1 cellular context compared by ENCODE assay signal in genomic region chr2:96816127-96816835, GRCh38.
TF ChIP-seq lines count a peak whose summit lies in the region.

Gene CNNM3 (plus strand): TSS chr2:96816268. CDS start chr2:96816278, 10 bp downstream.

TF ChIP-seq in GM12878, 131 proteins besides CTCF, POLR2A, EP300 and RAD21 (continued from another document):
- TF ChIP-seq, protein P1, sequence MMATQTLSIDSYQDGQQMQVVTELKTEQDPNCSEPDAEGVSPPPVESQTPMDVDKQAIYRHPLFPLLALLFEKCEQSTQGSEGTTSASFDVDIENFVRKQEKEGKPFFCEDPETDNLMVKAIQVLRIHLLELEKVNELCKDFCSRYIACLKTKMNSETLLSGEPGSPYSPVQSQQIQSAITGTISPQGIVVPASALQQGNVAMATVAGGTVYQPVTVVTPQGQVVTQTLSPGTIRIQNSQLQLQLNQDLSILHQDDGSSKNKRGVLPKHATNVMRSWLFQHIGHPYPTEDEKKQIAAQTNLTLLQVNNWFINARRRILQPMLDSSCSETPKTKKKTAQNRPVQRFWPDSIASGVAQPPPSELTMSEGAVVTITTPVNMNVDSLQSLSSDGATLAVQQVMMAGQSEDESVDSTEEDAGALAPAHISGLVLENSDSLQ (IDR thresholded peaks at IDR 0.05), result no peak
- TF ChIP-seq NFIC (IDR thresholded peaks at IDR 0.05; ENCODE audit: low read depth, low read length) (no peak), YBX1 (IDR thresholded peaks at IDR 0.05) (no peak)
